Comparison of ENCODE assay signal across 8 cellular contexts in the genomic region with DNA sequence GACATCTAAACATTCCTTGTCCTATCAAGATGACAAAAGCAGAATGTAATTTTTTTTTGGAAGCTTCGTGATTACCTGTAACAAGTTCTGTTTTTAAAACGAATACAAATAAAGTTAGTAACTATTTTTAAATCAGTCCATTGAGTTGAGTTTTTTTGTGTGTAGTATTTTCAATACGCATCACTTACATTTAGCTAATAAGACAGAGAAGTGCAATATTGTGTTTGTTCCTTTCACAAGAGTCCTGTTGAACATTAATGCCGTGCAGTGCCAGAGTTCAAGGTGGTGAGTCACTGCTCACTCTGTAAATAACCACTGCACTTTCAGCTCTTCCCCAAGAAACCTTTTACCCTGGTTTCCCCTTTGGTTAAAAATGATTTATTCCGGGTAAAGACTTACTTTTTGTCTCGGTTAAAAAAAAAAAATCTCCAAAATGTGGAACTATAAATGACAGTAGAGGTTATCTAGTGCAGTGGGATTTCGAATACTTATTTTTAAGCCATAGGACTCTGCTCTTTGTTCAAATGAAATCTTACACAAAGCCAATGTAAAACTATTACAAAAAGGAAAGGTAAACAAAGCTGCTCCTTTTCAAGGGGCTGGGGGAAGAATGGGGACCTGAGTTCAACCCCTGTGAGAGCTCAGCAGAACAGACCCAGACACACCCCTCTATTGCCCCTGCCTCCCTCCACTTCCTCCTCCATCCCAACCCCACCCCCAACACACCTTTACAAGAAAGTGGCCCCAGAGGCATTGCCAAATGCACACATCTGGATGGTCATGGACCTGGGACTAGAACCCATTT. TPM values are rescaled to one million over a fixed set of nuclear protein-coding genes. Genes with fewer than 3 reads are reported as not detected.
DNase-seq lines count a peak whose midpoint lies in the region; ATAC-seq and TF ChIP-seq lines count a peak whose summit lies in the region.

No MANE protein-coding gene starts in this region.

- peaks cover 47% of the 10 kb centered on the region for H3K4me1 Mint-ChIP-seq in activated T-helper 17 cell treated with anti-CD3 and anti-CD28 coated beads, Interleukin-2, amount 50 U/mL, for 72 hours

- H3K4me3 Mint-ChIP-seq in activated T-helper 17 cell treated with anti-CD3 and anti-CD28 coated beads, Interleukin-2, amount 50 U/mL, for 72 hours: peak overlapping the region; percentile 75

- H3K4me3 ChIP-seq in AG10803 (ENCODE audit: low read length) (no peak overlapping the region), HUES48 (ENCODE audit: low read depth, low read length) (no peak overlapping the region), ascending aorta (no peak overlapping the region)

- no peak for TF ChIP-seq CTCF in AG10803 (conservative IDR thresholded peaks at IDR 0.05; ENCODE audit: low read length)
- no peak for TF ChIP-seq CTCF in GM13977 (IDR thresholded peaks at IDR 0.05; ENCODE audit: extremely low read depth, insufficient read depth, missing control alignments)
- no peak for TF ChIP-seq CTCF in ascending aorta (IDR thresholded peaks at IDR 0.05)

- H3K9me3 ChIP-seq in HUES48 (ENCODE audit: control insufficient read depth, insufficient read depth, low read length) (no peaks in the 10 kb centered on the region), ascending aorta (no peaks in the 10 kb centered on the region)

- no peaks in the 10 kb centered on the region for H3K9me3 Mint-ChIP-seq in activated T-helper 17 cell treated with anti-CD3 and anti-CD28 coated beads, Interleukin-2, amount 50 U/mL, for 72 hours

- peak; percentile 67 for ATAC-seq in activated T-helper 17 cell treated with anti-CD3 and anti-CD28 coated beads, Interleukin-2, amount 50 U/mL, for 72 hours (replicated peaks)
- ATAC-seq in GM21528 (IDR thresholded peaks at IDR 0.05; ENCODE audit: low FRiP score, unreplicated experiment): no peak

- H3K27ac ChIP-seq in HUES48 (ENCODE audit: low read depth, low read length): peak overlapping the region; percentile 54
- no peak overlapping the region for H3K27ac ChIP-seq in ascending aorta

- no peaks in the 10 kb centered on the region for H3K27me3 Mint-ChIP-seq in activated T-helper 17 cell treated with anti-CD3 and anti-CD28 coated beads, Interleukin-2, amount 50 U/mL, for 72 hours

- H3K36me3 ChIP-seq in HUES48 (ENCODE audit: control insufficient read depth, insufficient read depth, low read length) (no peaks in the 10 kb centered on the region; the same call in 1 of the 2 replicates), ascending aorta (no peaks in the 10 kb centered on the region)

- peaks cover 28% of the 10 kb centered on the region for H3K36me3 Mint-ChIP-seq in activated T-helper 17 cell treated with anti-CD3 and anti-CD28 coated beads, Interleukin-2, amount 50 U/mL, for 72 hours (ENCODE audit: low read depth)

- peak overlapping the region; percentile 96 for H3K27ac Mint-ChIP-seq in activated T-helper 17 cell treated with anti-CD3 and anti-CD28 coated beads, Interleukin-2, amount 50 U/mL, for 72 hours

- no peaks in the 10 kb centered on the region for H3K27me3 ChIP-seq in HUES48 (ENCODE audit: control insufficient read depth, insufficient read depth, low read length)
- no peaks in the 10 kb centered on the region for H3K27me3 ChIP-seq in ascending aorta

- intact Hi-C loops in ascending aorta (cut with DNase I): no loop called here

- H3K4me1 ChIP-seq in HUES48 (ENCODE audit: control insufficient read depth, insufficient read depth, low read length) (peaks cover 25% of the 10 kb centered on the region), ascending aorta (no peaks in the 10 kb centered on the region)

- in situ Hi-C loops in GM13977 (cut with MboI; ENCODE audit: low pct_unique_long_range_greater_than_20kb, low sequenced_read_pairs, unreplicated experiment): no loop called here

- DNase-seq in AG10803 (ENCODE audit: low read depth) (peak; percentile 73), kidney tubule cell (ENCODE audit: low spot score) (peak; percentile 82), GOT3 (lab: John Stamatoyannopoulos, UW) (no peak), GM13977 (ENCODE audit: low spot score) (no peak), ascending aorta (ENCODE audit: low spot score in 2 of 2) (no peak)

- no peak overlapping the region for H3K9ac ChIP-seq in HUES48 (ENCODE audit: low read depth, low read length)

RNA-seq across cellular contexts. Expression of a gene that starts 14.8 kb away (rescaled TPM):
- not detected for total RNA-seq in activated T-helper 17 cell treated with anti-CD3 and anti-CD28 coated beads, Interleukin-2, amount 50 U/mL, for 72 hours
- total RNA-seq in ascending aorta: not detected

RNA-seq across cellular contexts. Expression of a gene that starts 38.5 kb away (rescaled TPM):
- total RNA-seq in activated T-helper 17 cell treated with anti-CD3 and anti-CD28 coated beads, Interleukin-2, amount 50 U/mL, for 72 hours: 10 to 100 TPM; 38.6 to 54.6 TPM
- 2.0 TPM for total RNA-seq in ascending aorta

Comparison
In these comparisons a context has a peak if more than half of its experiments do, and no peak if none do; other contexts are left out.
1. DNase-seq: peak in AG10803 (single experiment) and kidney tubule cell (single experiment); none in GOT3 (single experiment), GM13977 (single experiment) and ascending aorta (0 of 2).
2. RNA of a gene that starts 38.5 kb away (total RNA-seq): 38.6 to 54.6 TPM in activated T-helper 17 cell treated with anti-CD3 and anti-CD28 coated beads, Interleukin-2, amount 50 U/mL, for 72 hours; 2.0 TPM in ascending aorta (single experiment); every median in the first group is over 10 times any median in the second.